Comparison of ENCODE assay signal across 19 cellular contexts in genomic region chr4:166816901-166817300, GRCh38.
A peak's percentile ranks its signal among the peaks of the same experiment; 100 is the strongest.
DNase-seq lines count a peak whose midpoint lies in the region; TF ChIP-seq lines count a peak whose summit lies in the region.
"Had no signal": no experiment of that assay in that cellular context is flagged by ENCODE, and none has a peak within 500 bp of the region (broad histone marks: within the 10 kb centered on the region; RNA-seq: fewer than 3 reads in every experiment).

No MANE protein-coding gene starts in this region.

- no peak overlapping the region for H3K27ac ChIP-seq in thyroid gland
- H3K27ac ChIP-seq: sigmoid colon, uterus had no signal

- DNase-seq in A172 (ENCODE audit: low spot score) (peak; percentile 52), HEK293T (ENCODE audit: extremely low spot score) (peak; percentile 15), T1000 (lab: John Stamatoyannopoulos, UW) (peak; percentile 34), kidney glomerular epithelial cell (lab: John Stamatoyannopoulos, UW) (peak; percentile 17), thyroid gland (no peak), OCI-M1 (lab: John Stamatoyannopoulos, UW) (no peak), MV-4-11 (lab: John Stamatoyannopoulos, UW) (no peak), GM19240 (ENCODE audit: insufficient read length, low spot score) (no peak)
- DNase-seq: ACHN; activated CD4-positive, alpha-beta T cell treated with anti-CD3 and anti-CD28 coated beads, Interleukin-2, amount 10 ng/mL, durations not matched to agents 24 days and 14 days; activated T-cell treated with anti-CD3 and anti-CD28 coated beads, Interleukin-2, amount 50 U/mL, for 24 hours; cortex of kidney; natural killer cell; NCI-H1105 treated with DMSO at 0.1 percent for 48 hours; NCI-H69; sigmoid colon; stimulated activated naive B cell treated with anti-CD40 and anti-IgM and Interleukin-4, amounts not matched to agents 10 μg/mL and 1 μg/mL and 100 μg/mL, for 72 hours; T-helper 17 cell; uterus had no signal

- no peaks in the 10 kb centered on the region for H3K4me1 ChIP-seq in thyroid gland
- H3K4me1 ChIP-seq: sigmoid colon, uterus had no signal

- CTCF ChIA-PET in HEK293T (lab: Yijun Ruan, JAX): interaction anchor here (0.7 kb wide), 1 partner anchor 1258 kb away, joined by 3 read pairs; no protein-coding TSS in a partner anchor

- WGBS in thyroid gland, 2 donors: 46 to 49% methylated on average over 3 of the region's 3 CpGs

- no peaks in the 10 kb centered on the region for H3K9me3 ChIP-seq in thyroid gland
- H3K9me3 ChIP-seq: uterus had no signal

- POLR2A ChIA-PET in HEK293T (lab: Yijun Ruan, JAX): no interaction called here

- H3K36me3 ChIP-seq in thyroid gland: no peaks in the 10 kb centered on the region
- H3K36me3 ChIP-seq: sigmoid colon, uterus had no signal

- no peak for TF ChIP-seq CTCF in thyroid gland (IDR thresholded peaks at IDR 0.05)

- no peak overlapping the region for H3K4me3 ChIP-seq in thyroid gland (replicated peaks in 1 of 3)
- H3K4me3 ChIP-seq: sigmoid colon, uterus had no signal

- intact Hi-C loops in thyroid gland (cut with DNase I): no loop called here

- H3K27me3 ChIP-seq in thyroid gland: no peaks in the 10 kb centered on the region
- H3K27me3 ChIP-seq: sigmoid colon, uterus had no signal

- no peak for TF ChIP-seq POLR2A in thyroid gland (IDR thresholded peaks at IDR 0.05)

TF ChIP-seq in HEK293T, 16 proteins besides CTCF, POLR2A, EP300 and RAD21:
- no peak for TF ChIP-seq PKNOX1 (IDR thresholded peaks at IDR 0.05)
- TF ChIP-seq LEF1 (IDR thresholded peaks at IDR 0.05; ENCODE audit: borderline replicate concordance): no peak
- TF ChIP-seq SP1 (IDR thresholded peaks at IDR 0.05): no peak
- no peak for TF ChIP-seq ZNF384 (IDR thresholded peaks at IDR 0.05)
- TF ChIP-seq NFRKB (IDR thresholded peaks at IDR 0.05): no peak
- no peak for TF ChIP-seq SUZ12 (IDR thresholded peaks at IDR 0.05)
- no peak for TF ChIP-seq FOXM1 (IDR thresholded peaks at IDR 0.05; ENCODE audit: borderline replicate concordance)
- TF ChIP-seq ARNT (IDR thresholded peaks at IDR 0.05): no peak
- no peak for TF ChIP-seq L3MBTL2 (conservative IDR thresholded peaks at IDR 0.05)

Comparison
In these comparisons a context has a peak if more than half of its experiments do, and no peak if none do; other contexts are left out.
1. DNase-seq: peak in A172 (single experiment), HEK293T (single experiment), T1000 (single experiment) and kidney glomerular epithelial cell (single experiment); none in thyroid gland (0 of 2), OCI-M1 (single experiment), MV-4-11 (single experiment) and GM19240 (single experiment).